In the genomic region with DNA sequence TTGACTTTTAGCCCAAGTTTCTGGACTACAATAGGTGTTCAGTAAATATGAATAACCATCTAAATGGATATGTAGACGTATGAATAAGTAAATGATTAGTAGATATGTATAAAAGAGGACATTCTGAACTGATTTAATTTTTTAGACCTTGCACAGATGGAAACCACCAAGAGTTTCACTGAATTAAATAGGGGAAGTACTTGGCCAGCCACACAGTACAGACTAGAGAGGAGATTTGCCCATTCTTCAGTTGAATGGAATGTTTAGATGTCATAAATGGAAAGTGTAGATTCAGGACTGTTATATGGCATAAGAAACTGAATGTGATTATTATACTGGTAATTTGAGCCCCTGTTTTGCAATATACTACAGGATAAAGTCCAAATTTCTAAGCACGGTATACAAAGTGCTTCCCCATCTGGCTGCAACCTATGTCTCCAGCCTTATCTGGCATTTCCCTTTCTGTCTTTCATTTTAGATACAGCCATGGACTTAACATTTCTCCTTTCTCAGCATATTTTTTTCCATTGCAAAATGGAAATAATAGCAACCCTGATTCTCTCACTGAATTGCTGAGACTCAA, we compare ENCODE assay signal across 12 cellular contexts.
DNase-seq lines count a peak whose midpoint lies in the region; ATAC-seq and TF ChIP-seq lines count a peak whose summit lies in the region.
"Had no signal": no experiment of that assay in that cellular context is flagged by ENCODE, and none has a peak within 500 bp of the region (broad histone marks: within the 10 kb centered on the region; RNA-seq: fewer than 3 reads in every experiment).

No MANE protein-coding gene starts in this region.

- H3K4me3 ChIP-seq in AG04450 (ENCODE audit: low read depth, low read length): no peak overlapping the region
- H3K4me3 ChIP-seq: spleen had no signal

- no peaks in the 10 kb centered on the region for H3K9me3 ChIP-seq in AG04450 (ENCODE audit: control insufficient read depth, insufficient read depth, low read length)

- no peak for TF ChIP-seq CTCF in AG04450 (IDR thresholded peaks at IDR 0.05; ENCODE audit: low read depth, low read length)

- H3K27ac ChIP-seq in AG04450 (ENCODE audit: low read depth, low read length): no peak overlapping the region
- H3K27ac ChIP-seq: spleen had no signal

- CTCF ChIA-PET in AG04450 (lab: Charles Lee): interaction anchor here (0.6 kb wide), 1 partner anchor 1011 kb away, joined by 3 read pairs; no protein-coding TSS in a partner anchor

- ATAC-seq in GM19397 (IDR thresholded peaks at IDR 0.05; ENCODE audit: unreplicated experiment) (peak; percentile 82), HG02970 (IDR thresholded peaks at IDR 0.05; ENCODE audit: low FRiP score, unreplicated experiment) (peak; percentile 82)

- DNase-seq in AG04450 (ENCODE audit: low read depth, low spot score): peak; percentile 37
- peak; percentile 21 for DNase-seq in OCI-M1 (lab: John Stamatoyannopoulos, UW)
- no peak for DNase-seq in activated CD4-positive, alpha-beta T cell treated with anti-CD3 and anti-CD28 coated beads for 4 hours
- DNase-seq in NCI-H2081 treated with DMSO at 0.1 percent for 48 hours (lab: John Stamatoyannopoulos, UW): no peak
- no peak for DNase-seq in NK-92 treated with Interleukin-12 subunit alpha and Interleukin-12 subunit beta, amount 100 ng/mL, for 24 hours (lab: John Stamatoyannopoulos, UW)
- DNase-seq in activated naive CD4-positive, alpha-beta T cell treated with Interleukin-2 at 50 U/mL for 16 hours: no peak
- DNase-seq: activated CD8-positive, alpha-beta memory T cell treated with anti-CD3 and anti-CD28 coated beads, Interleukin-2, amount 50 U/mL, for 48 hours; EL; NCI-H1694; spleen had no signal

- no peaks in the 10 kb centered on the region for H3K27me3 ChIP-seq in AG04450 (ENCODE audit: control insufficient read depth, insufficient read depth, low read length)
- H3K27me3 ChIP-seq: spleen had no signal

- POLR2A ChIA-PET in AG04450 (lab: Yijun Ruan, JAX): no interaction called here

Comparison
In these comparisons a context has a peak if more than half of its experiments do, and no peak if none do; other contexts are left out.
1. DNase-seq: peak in AG04450 (single experiment) and OCI-M1 (single experiment); none in activated CD4-positive, alpha-beta T cell treated with anti-CD3 and anti-CD28 coated beads for 4 hours (0 of 2), NCI-H2081 treated with DMSO at 0.1 percent for 48 hours (single experiment), NK-92 treated with Interleukin-12 subunit alpha and Interleukin-12 subunit beta, amount 100 ng/mL, for 24 hours (single experiment) and activated naive CD4-positive, alpha-beta T cell treated with Interleukin-2 at 50 U/mL for 16 hours (single experiment).